ENCODE assay signal across 8 cellular contexts in the genomic region with DNA sequence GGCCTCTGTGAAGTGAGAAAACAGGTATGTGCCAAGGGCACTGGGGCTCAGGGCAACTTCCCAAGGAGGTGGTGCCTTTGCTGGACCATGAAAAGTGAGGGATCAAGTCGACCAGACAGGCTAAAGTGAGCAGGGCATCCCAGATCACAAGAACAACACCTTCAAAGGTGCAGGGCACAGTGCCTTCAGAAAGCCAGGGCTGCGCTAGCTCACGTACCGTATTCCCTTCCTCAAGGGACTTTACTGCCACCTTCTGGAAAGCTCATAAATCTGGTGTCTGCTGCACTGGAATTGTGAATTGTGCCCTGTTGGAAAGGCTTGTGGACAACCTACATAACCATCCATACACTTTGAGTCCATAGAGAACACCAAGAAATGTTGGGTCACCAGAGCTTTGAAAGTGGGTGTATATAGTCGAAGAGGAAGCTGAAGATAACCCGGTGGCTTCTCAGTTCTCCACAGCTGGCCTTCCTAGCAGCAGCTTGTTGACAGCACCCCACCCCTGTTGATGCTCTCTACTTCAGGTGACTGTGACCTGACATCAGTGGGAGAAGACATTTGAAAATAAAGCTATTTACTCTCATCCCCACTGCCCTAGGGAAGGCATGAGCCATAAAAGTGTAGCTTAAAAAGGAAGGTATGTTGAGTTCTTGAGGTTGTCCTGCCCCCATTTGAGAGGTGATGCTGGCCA. TPM values are rescaled to one million over a fixed set of nuclear protein-coding genes. Genes with fewer than 3 reads are reported as not detected.
DNase-seq lines count a peak whose midpoint lies in the region; FAIRE-seq and TF ChIP-seq lines count a peak whose summit lies in the region.

No MANE protein-coding gene starts in this region.

- intact Hi-C loops in posterior vena cava (cut with DNase I) = no loop called here

- no peak overlapping the region for H3K4me3 Mint-ChIP-seq in T-helper 2 cell treated with Interferon-gamma antibody and Interleukin-4, amounts not matched to agents 5 μg/mL and 100 μg/mL, for 36 hours
- H3K4me3 Mint-ChIP-seq in progenitor cell of endocrine pancreas (ENCODE audit: low read depth) = no peak overlapping the region

- TF ChIP-seq CTCF in 22Rv1 (IDR thresholded peaks at IDR 0.05) (peak; percentile 89), fibroblast of villous mesenchyme (IDR thresholded peaks at IDR 0.05; ENCODE audit: insufficient read depth, low read depth, low read length) (peak; percentile 63), progenitor cell of endocrine pancreas (IDR thresholded peaks at IDR 0.05; ENCODE audit: unreplicated experiment) (peak; percentile 61)

- H3K27ac ChIP-seq in 22Rv1 = peak overlapping the region; percentile 94

- peaks cover 17% of the 10 kb centered on the region for H3K27me3 Mint-ChIP-seq in T-helper 2 cell treated with Interferon-gamma antibody and Interleukin-4, amounts not matched to agents 5 μg/mL and 100 μg/mL, for 36 hours (ENCODE audit: low read depth)
- H3K27me3 Mint-ChIP-seq in progenitor cell of endocrine pancreas = peaks cover 9% of the 10 kb centered on the region

- H3K27ac Mint-ChIP-seq in T-helper 2 cell treated with Interferon-gamma antibody and Interleukin-4, amounts not matched to agents 5 μg/mL and 100 μg/mL, for 36 hours = no peak overlapping the region
- H3K27ac Mint-ChIP-seq in progenitor cell of endocrine pancreas = no peak overlapping the region

- no peak for TF ChIP-seq POLR2A in GM12892 (IDR thresholded peaks at IDR 0.05; ENCODE audit: low read depth, low read length)

- H3K36me3 Mint-ChIP-seq in T-helper 2 cell treated with Interferon-gamma antibody and Interleukin-4, amounts not matched to agents 5 μg/mL and 100 μg/mL, for 36 hours (ENCODE audit: low read depth) = no peaks in the 10 kb centered on the region
- H3K36me3 Mint-ChIP-seq in progenitor cell of endocrine pancreas (ENCODE audit: insufficient read depth) = peaks cover 20% of the 10 kb centered on the region

- H3K9me3 Mint-ChIP-seq in T-helper 2 cell treated with Interferon-gamma antibody and Interleukin-4, amounts not matched to agents 5 μg/mL and 100 μg/mL, for 36 hours = no peaks in the 10 kb centered on the region
- no peaks in the 10 kb centered on the region for H3K9me3 Mint-ChIP-seq in progenitor cell of endocrine pancreas (ENCODE audit: low read depth)

- no peak overlapping the region for H3K4me3 ChIP-seq in fibroblast of villous mesenchyme (ENCODE audit: low read depth, low read length)

- peaks cover 19% of the 10 kb centered on the region for H3K4me1 Mint-ChIP-seq in T-helper 2 cell treated with Interferon-gamma antibody and Interleukin-4, amounts not matched to agents 5 μg/mL and 100 μg/mL, for 36 hours (ENCODE audit: low read depth)
- peaks cover 15% of the 10 kb centered on the region for H3K4me1 Mint-ChIP-seq in progenitor cell of endocrine pancreas (ENCODE audit: low read depth)

- DNase-seq in ELR (ENCODE audit: low read depth) (peak; percentile 83), NCI-H146 treated with DMSO at 0.1 percent for 48 hours (lab: John Stamatoyannopoulos, UW; ENCODE audit: unreplicated experiment) (peak; percentile 75), fibroblast of villous mesenchyme (ENCODE audit: low read depth) (peak; percentile 58), progenitor cell of endocrine pancreas (ENCODE audit: low spot score, unreplicated experiment) (no peak), GM12892 (ENCODE audit: insufficient read length) (no peak), posterior vena cava (ENCODE audit: low spot score) (no peak)
- DNase-seq in T-helper 2 cell treated with Interferon-gamma antibody and Interleukin-4, amounts not matched to agents 5 μg/mL and 100 μg/mL, for 36 hours (ENCODE audit: low spot score) = peak; percentile 19

- no peak for FAIRE-seq in GM12892 (lab: Jason Lieb, UNC)

RNA-seq across cellular contexts. Expression of a gene that starts 24.5 kb away (rescaled TPM):
- total RNA-seq in fibroblast of villous mesenchyme = under 0.01 and 0.32 TPM in 2 replicates
- 44.5 and 46.7 TPM in 2 replicates for total RNA-seq in progenitor cell of endocrine pancreas
- not detected for polyA plus RNA-seq in GM12892 (2012; ENCODE audit: missing spikeins)
- 1 to 10 TPM in 1 of 2 donors, under 1 TPM in 1; 0.60 to 1.0 TPM for total RNA-seq in posterior vena cava

Comparison
In these comparisons a context has a peak if more than half of its experiments do, and no peak if none do; other contexts are left out.
1. DNase-seq: peak in ELR (single experiment), NCI-H146 treated with DMSO at 0.1 percent for 48 hours (single experiment), T-helper 2 cell treated with Interferon-gamma antibody and Interleukin-4, amounts not matched to agents 5 μg/mL and 100 μg/mL, for 36 hours (single experiment) and fibroblast of villous mesenchyme (single experiment); none in progenitor cell of endocrine pancreas (single experiment), GM12892 (single experiment) and posterior vena cava (single experiment).
2. RNA of a gene that starts 24.5 kb away (total RNA-seq): 44.5 to 46.7 TPM in progenitor cell of endocrine pancreas; 0.60 to 1.0 TPM in posterior vena cava and under 0.01 to 0.32 TPM in fibroblast of villous mesenchyme; every median in the first group is over 10 times any median in the second.
3. Peak in every context shown above with its lines, with median percentiles within 50 percentile points of each other: CTCF ChIP-seq.